In genomic region chrX:150610038-150610437, GRCh38 we compare ENCODE assay signal across 19 cellular contexts. TPM values are rescaled to one million over a fixed set of nuclear protein-coding genes. Genes with fewer than 3 reads are reported as not detected.
DNase-seq lines count a peak whose midpoint lies in the region; ATAC-seq, FAIRE-seq and TF ChIP-seq lines count a peak whose summit lies in the region.
"Had no signal": no experiment of that assay in that cellular context is flagged by ENCODE, and none has a peak within 500 bp of the region (broad histone marks: within the 10 kb centered on the region; RNA-seq: fewer than 3 reads in every experiment).

No MANE protein-coding gene starts in this region.

- POLR2A ChIA-PET in HepG2 (lab: Yijun Ruan, JAX), result no interaction called here

- no peak for TF ChIP-seq CTCF in liver (IDR thresholded peaks at IDR 0.05; ENCODE audit: low read depth, low read length, missing input control)
- no peak for TF ChIP-seq CTCF in HepG2 (CRISPR knock-in tag; IDR thresholded peaks at IDR 0.05)
- TF ChIP-seq CTCF in right lobe of liver (IDR thresholded peaks at IDR 0.05), result no peak
- no peak for TF ChIP-seq CTCF in omental fat pad (IDR thresholded peaks at IDR 0.05)

- ATAC-seq in HepG2, result no peak
- ATAC-seq in activated T-helper 17 cell treated with anti-CD3 and anti-CD28 coated beads, Interleukin-2, amount 50 U/mL, for 72 hours (replicated peaks), result no peak
- peak; percentile 61 to 86 (median 72) for ATAC-seq in right lobe of liver
- ATAC-seq in omental fat pad (ENCODE audit: low FRiP score), result no peak
- ATAC-seq: A549; CD8-positive, alpha-beta T cell had no signal

- H3K9ac ChIP-seq in liver (ENCODE audit: low read depth in 1 of 2, low read length in 2 of 2), result no peak overlapping the region
- no peak overlapping the region for H3K9ac ChIP-seq in HepG2 (ENCODE audit: insufficient read depth, low read depth, low read length)

- no peaks in the 10 kb centered on the region for H4K20me1 ChIP-seq in HepG2 (ENCODE audit: insufficient read depth, low read length)

- peaks cover 0 to 5% (median 1%) of the 10 kb centered on the region in 4 donors for H3K36me3 ChIP-seq in liver (ENCODE audit: control insufficient read depth in 4 of 4, insufficient read depth in 3 of 4, low read depth in 1 of 4, low read length in 3 of 4)
- peaks cover under 1 to 14% of the 10 kb centered on the region in 2 experiments; a peak in 3 of 5 replicates for H3K36me3 ChIP-seq in HepG2 (replicated peaks in 1 of 2; ENCODE audit: control insufficient read depth in 1 of 2, insufficient read depth in 2 of 2, low read length in 2 of 2)
- H3K36me3 ChIP-seq in right lobe of liver, result peaks cover 0 to 10% (median 0%) of the 10 kb centered on the region in 4 donors

- no peak overlapping the region for H2AFZ ChIP-seq in HepG2 (ENCODE audit: low read length)

- H3K27ac Mint-ChIP-seq in activated T-helper 17 cell treated with anti-CD3 and anti-CD28 coated beads, Interleukin-2, amount 50 U/mL, for 72 hours, result peak overlapping the region; percentile 40
- H3K27ac Mint-ChIP-seq: CD8-positive, alpha-beta T cell had no signal

- H3K4me3 ChIP-seq in liver (ENCODE audit: low read depth in 1 of 3, low read length in 3 of 3) (no peak overlapping the region), HepG2 (replicated peaks in 1 of 3; ENCODE audit: insufficient read depth in 1 of 3, low read depth in 2 of 3, low read length in 3 of 3) (no peak overlapping the region), right lobe of liver (no peak overlapping the region)
- H3K4me3 ChIP-seq: A549 had no signal

- H3K9me3 ChIP-seq in liver (ENCODE audit: control insufficient read depth in 4 of 4, low read length in 3 of 4) (no peaks in the 10 kb centered on the region), HepG2 (ENCODE audit: low read length) (no peaks in the 10 kb centered on the region), right lobe of liver (no peaks in the 10 kb centered on the region)
- H3K9me3 ChIP-seq: A549 had no signal

- H3K27ac ChIP-seq in liver (ENCODE audit: low read depth in 1 of 2, low read length in 2 of 2) (no peak overlapping the region), HepG2 (ENCODE audit: extremely low read length, insufficient read depth, low read length) (no peak overlapping the region), right lobe of liver (no peak overlapping the region)
- H3K27ac ChIP-seq: A549, HL-60 had no signal

- no peak overlapping the region for H3K4me2 ChIP-seq in HepG2 (ENCODE audit: low read depth, low read length)
- H3K4me2 ChIP-seq: A549 had no signal

- peaks cover 69% of the 10 kb centered on the region for H3K36me3 Mint-ChIP-seq in activated T-helper 17 cell treated with anti-CD3 and anti-CD28 coated beads, Interleukin-2, amount 50 U/mL, for 72 hours (ENCODE audit: low read depth)

- in situ Hi-C loops in HepG2 (cut with HindIII; ENCODE audit: extremely low pct_ligation_motif_present, low pct_unique_long_range_greater_than_20kb), result no loop called here

- H3K27me3 Mint-ChIP-seq in activated T-helper 17 cell treated with anti-CD3 and anti-CD28 coated beads, Interleukin-2, amount 50 U/mL, for 72 hours, result no peaks in the 10 kb centered on the region

- BruUV-seq in HepG2 (replicated peaks; lab: Mats Ljungman, UMichigan), result no TSS peak

- H3K4me1 ChIP-seq in liver (ENCODE audit: control insufficient read depth in 4 of 4, insufficient read depth in 4 of 4, low read length in 3 of 4), result no peaks in the 10 kb centered on the region
- H3K4me1 ChIP-seq in HepG2 (ENCODE audit: insufficient read depth, low read length), result 0 out of 2 replicates have a peak, but pooled peaks cover 7% of the 10 kb centered on the region
- peaks cover 0 to 7% (median 0%) of the 10 kb centered on the region in 4 donors for H3K4me1 ChIP-seq in right lobe of liver
- H3K4me1 ChIP-seq: A549 had no signal

- TF ChIP-seq POLR2A in HepG2 (IDR thresholded peaks at IDR 0.05; ENCODE audit: insufficient read depth in 1 of 2, low read depth in 2 of 2, low read length in 2 of 2) (no peak), right lobe of liver (IDR thresholded peaks at IDR 0.05) (no peak)

- CTCF ChIA-PET in HepG2 (lab: Yijun Ruan, JAX; ENCODE audit: low intra/inter-chr PET ratio, low total read pairs), result no interaction called here

- no peak for FAIRE-seq in HepG2 (lab: Jason Lieb, UNC)
- FAIRE-seq: D721Med, G401.6, GM12891, H1 had no signal

- TF ChIP-seq RAD21 in liver (IDR thresholded peaks at IDR 0.05), result peak; percentile 16 to 19
- TF ChIP-seq RAD21 in HepG2 (CRISPR knock-in tag; IDR thresholded peaks at IDR 0.05), result no peak

- TF ChIP-seq EP300 in HepG2 (IDR thresholded peaks at IDR 0.05; ENCODE audit: low read depth in 2 of 2, low read length in 2 of 2), result no peak
- TF ChIP-seq EP300 in HepG2 (CRISPR knock-in tag; IDR thresholded peaks at IDR 0.05; ENCODE audit: borderline replicate concordance), result no peak

- H3K27me3 ChIP-seq in liver (ENCODE audit: control insufficient read depth in 4 of 4, insufficient read depth in 4 of 4, low read length in 3 of 4) (no peaks in the 10 kb centered on the region), HepG2 (ENCODE audit: control insufficient read depth in 1 of 2, insufficient read depth in 2 of 2, low read length in 2 of 2) (no peaks in the 10 kb centered on the region), right lobe of liver (no peaks in the 10 kb centered on the region)

- H3K4me1 Mint-ChIP-seq in activated T-helper 17 cell treated with anti-CD3 and anti-CD28 coated beads, Interleukin-2, amount 50 U/mL, for 72 hours, result peaks cover 9% of the 10 kb centered on the region

- no peaks in the 10 kb centered on the region for H3K9me3 Mint-ChIP-seq in activated T-helper 17 cell treated with anti-CD3 and anti-CD28 coated beads, Interleukin-2, amount 50 U/mL, for 72 hours
- H3K9me3 Mint-ChIP-seq: CD8-positive, alpha-beta T cell had no signal

- H3K4me3 Mint-ChIP-seq in activated T-helper 17 cell treated with anti-CD3 and anti-CD28 coated beads, Interleukin-2, amount 50 U/mL, for 72 hours, result no peak overlapping the region
- H3K4me3 Mint-ChIP-seq: CD14-positive monocyte; CD8-positive, alpha-beta T cell had no signal

- intact Hi-C loops in HepG2 (cut with micrococcal nuclease; ENCODE audit: unreplicated experiment) (no loop called here), right lobe of liver (cut with DNase I) (no loop called here)

- no peak for DNase-seq in HepG2 (ENCODE audit: low spot score)
- no peak for DNase-seq in right lobe of liver
- no peak for DNase-seq in AG08395 (ENCODE audit: low spot score)
- no peak for DNase-seq in omental fat pad (ENCODE audit: low spot score)
- no peak for DNase-seq in ureter (ENCODE audit: low spot score)
- DNase-seq: CD8-positive, alpha-beta T cell; COR-L47; DMS153; DMS79 treated with DMSO at 0.1 percent for 48 hours; HCEC 1CT had no signal

- H3K79me2 ChIP-seq in HepG2 (ENCODE audit: insufficient read depth, low read length), result no peaks in the 10 kb centered on the region

TF ChIP-seq in liver, 16 proteins besides CTCF, POLR2A, EP300 and RAD21 (continues in another document):
- TF ChIP-seq TAF1 (conservative IDR thresholded peaks at IDR 0.05) (no peak), RXRA (IDR thresholded peaks at IDR 0.05) (peak; percentile 76 to 80), FOXA2 (IDR thresholded peaks at IDR 0.05) (no peak)

TF ChIP-seq in HepG2, 621 proteins besides CTCF, POLR2A, EP300 and RAD21 (continues in another document):
- TF ChIP-seq SNAPC5 (CRISPR knock-in tag; IDR thresholded peaks at IDR 0.05; ENCODE audit: borderline replicate concordance) (no peak), ZNF614 (CRISPR knock-in tag; IDR thresholded peaks at IDR 0.05; ENCODE audit: borderline replicate concordance) (no peak), REL (CRISPR knock-in tag; conservative IDR thresholded peaks at IDR 0.05) (no peak)

RNA-seq across cellular contexts. Expression of gene MTM1, which starts 41.6 kb away (rescaled TPM):
- total RNA-seq in liver (10 to 100 TPM; 15.8 to 21.2 TPM), HepG2 (2016; rRNA removed; fragmentation: Illumina TruSeq; extraction: Trizol) (15.2 and 27.2 TPM in 2 replicates), right lobe of liver (10 to 100 TPM in 5 of 6 experiments, 1 to 10 TPM in 1; 9.8 to 18.0 (median 13.5) TPM), omental fat pad (10 to 100 TPM in 1 of 4 donors, 1 to 10 TPM in 3; 7.1 to 15.1 (median 9.3) TPM), ureter (18.5 TPM)
- polyA plus RNA-seq in liver (1 to 10 TPM; 5.9 to 7.0 TPM), HepG2 (2011; rRNA removed) (8.7 and 12.0 TPM in 2 replicates)
- total RNA-seq in HepG2 (2016; cell fraction: cytosol; rRNA removed; fragmentation: Illumina TruSeq; extraction: Trizol; ENCODE audit: low read depth), result 15.6 and 17.4 TPM in 2 replicates
- total RNA-seq in HepG2 (2016; cell fraction: insoluble cytoplasmic fraction; rRNA removed; fragmentation: Illumina TruSeq; extraction: Trizol), result 16.4 and 29.7 TPM in 2 replicates
- total RNA-seq in HepG2 (2016; cell fraction: membrane; rRNA removed; fragmentation: Illumina TruSeq; extraction: Trizol), result 9.7 and 11.4 TPM in 2 replicates
- 15.2 and 19.0 TPM in 2 replicates for total RNA-seq in HepG2 (2016; cell fraction: nucleus; rRNA removed; fragmentation: Illumina TruSeq; extraction: Trizol)
- 4.5 and 5.6 TPM in 2 replicates for polyA plus RNA-seq in HepG2 (2011; cell fraction: cytosol; rRNA removed)
- polyA plus RNA-seq in HepG2 (2011; cell fraction: nucleus; rRNA removed), result 3.9 and 5.2 TPM in 2 replicates
- polyA plus RNA-seq in HepG2 (2012), result 10.3 and 16.8 TPM in 2 replicates
- polyA plus RNA-seq in HepG2 (2016; cell fraction: cytosol; fragmentation: Illumina TruSeq; extraction: Trizol; ENCODE audit: low read depth), result 0.55 and 0.63 TPM in 2 replicates
- polyA plus RNA-seq in HepG2 (2016; cell fraction: insoluble cytoplasmic fraction; fragmentation: Illumina TruSeq; extraction: Trizol; ENCODE audit: low read depth), result 21.9 and 26.9 TPM in 2 replicates
- 1.6 and 2.2 TPM in 2 replicates for polyA plus RNA-seq in HepG2 (2016; cell fraction: membrane; fragmentation: Illumina TruSeq; extraction: Trizol; ENCODE audit: low read depth)
- 13.2 and 14.3 TPM in 2 replicates for polyA plus RNA-seq in HepG2 (2016; cell fraction: nucleus; fragmentation: Illumina TruSeq; extraction: Trizol; ENCODE audit: insufficient read depth, low read depth)
- polyA minus RNA-seq in HepG2 (2011; rRNA and poly(A)+ RNA removed; ENCODE audit: low replicate concordance), result 2.7 and 7.2 TPM in 2 replicates
- 6.0 and 7.1 TPM in 2 replicates for polyA minus RNA-seq in HepG2 (2011; cell fraction: cytosol; rRNA and poly(A)+ RNA removed)
- 40.0 and 50.3 TPM in 2 replicates for polyA minus RNA-seq in HepG2 (2011; cell fraction: nucleus; rRNA and poly(A)+ RNA removed)
- total RNA-seq in activated T-helper 17 cell treated with anti-CD3 and anti-CD28 coated beads, Interleukin-2, amount 50 U/mL, for 72 hours, result 10 to 100 TPM; 17.1 to 21.4 TPM

Comparison
In these comparisons a context has a peak if more than half of its experiments do, and no peak if none do; other contexts are left out.
1. ATAC-seq: peak in right lobe of liver (4 of 4); none in HepG2 (single experiment), activated T-helper 17 cell treated with anti-CD3 and anti-CD28 coated beads, Interleukin-2, amount 50 U/mL, for 72 hours (single experiment) and omental fat pad (single experiment).